Comparison of ENCODE assay signal across 17 cellular contexts in genomic region chr19:20313894-20314293, GRCh38.
"Had no signal": no experiment of that assay in that cellular context is flagged by ENCODE, and none has a peak within 500 bp of the region (broad histone marks: within the 10 kb centered on the region; RNA-seq: fewer than 3 reads in every experiment).

No MANE protein-coding gene starts in this region.

- H3K36me3 Mint-ChIP-seq: stimulated activated naive B cell treated with anti-CD40 and anti-IgM and Interleukin-4, amounts not matched to agents 10 μg/mL and 1 μg/mL and 100 μg/mL, for 72 hours had no signal

- H3K27ac ChIP-seq: esophagus squamous epithelium, heart left ventricle, ovary, right atrium auricular region, sigmoid colon, skin epidermis had no signal

- H3K4me3 ChIP-seq: esophagus squamous epithelium, heart left ventricle, mucosa of descending colon, ovary, right atrium auricular region, sigmoid colon, skin epidermis had no signal

- DNase-seq: effector memory CD8-positive, alpha-beta T cell; esophagus squamous epithelium; foreskin fibroblast; heart left ventricle; hippocampal formation; kidney glomerular epithelial cell; mucosa of descending colon; naive thymus-derived CD8-positive, alpha-beta T cell; ovary; sigmoid colon; stimulated activated CD4-positive, alpha-beta T cell treated with anti-CD3 and anti-CD28 coated beads, Interleukin-2, amount 100 ng/mL, for 24 hours; stimulated activated CD4-positive, alpha-beta T cell treated with anti-CD3 and anti-CD28 coated beads, Interleukin-4, amount 100 ng/mL, for 4 hours; stimulated activated naive B cell treated with anti-CD40 and anti-IgM and Interleukin-4, amounts not matched to agents 10 μg/mL and 1 μg/mL and 100 μg/mL, for 72 hours; stimulated activated naive CD8-positive, alpha-beta T cell treated with anti-CD3 and anti-CD28 coated beads, Interleukin-15, amount 100 ng/mL, for 72 hours had no signal

- ATAC-seq: effector memory CD8-positive, alpha-beta T cell; heart left ventricle; mucosa of descending colon; naive thymus-derived CD8-positive, alpha-beta T cell; stimulated activated naive B cell treated with anti-CD40 and anti-IgM and Interleukin-4, amounts not matched to agents 10 μg/mL and 1 μg/mL and 100 μg/mL, for 72 hours; stimulated activated naive CD8-positive, alpha-beta T cell treated with anti-CD3 and anti-CD28 coated beads, Interleukin-15, amount 100 ng/mL, for 72 hours had no signal

- H3K27me3 Mint-ChIP-seq: effector memory CD8-positive, alpha-beta T cell; naive thymus-derived CD8-positive, alpha-beta T cell; stimulated activated naive B cell treated with anti-CD40 and anti-IgM and Interleukin-4, amounts not matched to agents 10 μg/mL and 1 μg/mL and 100 μg/mL, for 72 hours; stimulated activated naive CD8-positive, alpha-beta T cell treated with anti-CD3 and anti-CD28 coated beads, Interleukin-15, amount 100 ng/mL, for 72 hours had no signal

- H3K4me1 Mint-ChIP-seq: naive thymus-derived CD8-positive, alpha-beta T cell; neural crest cell; stimulated activated naive B cell treated with anti-CD40 and anti-IgM and Interleukin-4, amounts not matched to agents 10 μg/mL and 1 μg/mL and 100 μg/mL, for 72 hours; stimulated activated naive CD8-positive, alpha-beta T cell treated with anti-CD3 and anti-CD28 coated beads, Interleukin-15, amount 100 ng/mL, for 72 hours had no signal

- H3K27ac Mint-ChIP-seq: effector memory CD8-positive, alpha-beta T cell; naive thymus-derived CD8-positive, alpha-beta T cell; stimulated activated naive B cell treated with anti-CD40 and anti-IgM and Interleukin-4, amounts not matched to agents 10 μg/mL and 1 μg/mL and 100 μg/mL, for 72 hours; stimulated activated naive CD8-positive, alpha-beta T cell treated with anti-CD3 and anti-CD28 coated beads, Interleukin-15, amount 100 ng/mL, for 72 hours had no signal

- H3K4me1 ChIP-seq: esophagus squamous epithelium, heart left ventricle, right atrium auricular region, sigmoid colon had no signal

- H3K9me3 Mint-ChIP-seq: effector memory CD8-positive, alpha-beta T cell; stimulated activated naive CD8-positive, alpha-beta T cell treated with anti-CD3 and anti-CD28 coated beads, Interleukin-15, amount 100 ng/mL, for 72 hours had no signal

- H3K36me3 ChIP-seq: esophagus squamous epithelium, heart left ventricle, ovary, right atrium auricular region, sigmoid colon had no signal

- H3K4me3 Mint-ChIP-seq: effector memory CD8-positive, alpha-beta T cell; naive thymus-derived CD8-positive, alpha-beta T cell; neural crest cell; stimulated activated naive B cell treated with anti-CD40 and anti-IgM and Interleukin-4, amounts not matched to agents 10 μg/mL and 1 μg/mL and 100 μg/mL, for 72 hours; stimulated activated naive CD8-positive, alpha-beta T cell treated with anti-CD3 and anti-CD28 coated beads, Interleukin-15, amount 100 ng/mL, for 72 hours had no signal

- H3K27me3 ChIP-seq: esophagus squamous epithelium, heart left ventricle, ovary, right atrium auricular region, sigmoid colon had no signal

- H3K9me3 ChIP-seq: ovary, right atrium auricular region had no signal
